ENCODE assay signal across 2 cellular contexts in genomic region chr4:183171484-183172267, GRCh38.
TF ChIP-seq lines count a peak whose summit lies in the region.

No MANE protein-coding gene starts in this region.

TF ChIP-seq in H1, 55 proteins besides CTCF, POLR2A, EP300 and RAD21:
- TF ChIP-seq HDAC6 (IDR thresholded peaks at IDR 0.05; ENCODE audit: low read depth, low read length), result no peak
- no peak for TF ChIP-seq SIX5 (IDR thresholded peaks at IDR 0.05; ENCODE audit: low read depth, low read length)
- TF ChIP-seq KDM4A (IDR thresholded peaks at IDR 0.05; ENCODE audit: low read depth, low read length, severe bottlenecking), result no peak
- no peak for TF ChIP-seq PHF8 (conservative IDR thresholded peaks at IDR 0.05; ENCODE audit: low read depth, low read length)
- TF ChIP-seq BCL11A (IDR thresholded peaks at IDR 0.05; ENCODE audit: low read depth in 2 of 2, low read length in 2 of 2), result no peak
- no peak for TF ChIP-seq NANOG (IDR thresholded peaks at IDR 0.05; ENCODE audit: insufficient read depth, low read depth, low read length, poor library complexity, severe bottlenecking)
- TF ChIP-seq RFX5 (IDR thresholded peaks at IDR 0.05; ENCODE audit: borderline replicate concordance, low read depth, low read length), result no peak
- no peak for TF ChIP-seq TAF1 (IDR thresholded peaks at IDR 0.05; ENCODE audit: low read depth, low read length)
- TF ChIP-seq TCF12 (IDR thresholded peaks at IDR 0.05; ENCODE audit: low read depth, low read length), result no peak
- TF ChIP-seq SP1 (IDR thresholded peaks at IDR 0.05; ENCODE audit: low read depth, low read length), result no peak
- TF ChIP-seq SIRT6 (IDR thresholded peaks at IDR 0.05; ENCODE audit: low read length), result no peak
- no peak for TF ChIP-seq TEAD4 (IDR thresholded peaks at IDR 0.05; ENCODE audit: low read depth, low read length)
- no peak for TF ChIP-seq FOSL1 (IDR thresholded peaks at IDR 0.05; ENCODE audit: insufficient read depth, low read depth, low read length)
- no peak for TF ChIP-seq KDM1A (IDR thresholded peaks at IDR 0.05; ENCODE audit: borderline replicate concordance, low read length)
- no peak for TF ChIP-seq ASH2L (IDR thresholded peaks at IDR 0.05; ENCODE audit: low read length)
- no peak for TF ChIP-seq BACH1 (IDR thresholded peaks at IDR 0.05; ENCODE audit: low read length)
- no peak for TF ChIP-seq RBBP5 (IDR thresholded peaks at IDR 0.05; ENCODE audit: borderline replicate concordance, low read depth, low read length)
- TF ChIP-seq ZNF274 (IDR thresholded peaks at IDR 0.05; ENCODE audit: borderline replicate concordance, extremely low read depth, low read length), result no peak

TF ChIP-seq in liver, 16 proteins besides CTCF, POLR2A, EP300 and RAD21:
- TF ChIP-seq, protein P1, sequence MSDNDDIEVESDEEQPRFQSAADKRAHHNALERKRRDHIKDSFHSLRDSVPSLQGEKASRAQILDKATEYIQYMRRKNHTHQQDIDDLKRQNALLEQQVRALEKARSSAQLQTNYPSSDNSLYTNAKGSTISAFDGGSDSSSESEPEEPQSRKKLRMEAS (IDR thresholded peaks at IDR 0.05), result peak; percentile 32
- TF ChIP-seq GABPA (IDR thresholded peaks at IDR 0.05 in 1 of 2, conservative IDR thresholded peaks at IDR 0.05 in 1 of 2), result no peak
- no peak for TF ChIP-seq HNF4G (IDR thresholded peaks at IDR 0.05)
- TF ChIP-seq SP1 (IDR thresholded peaks at IDR 0.05), result peak; percentile 67
- peak; percentile 15 for TF ChIP-seq ATF3 (IDR thresholded peaks at IDR 0.05)
- TF ChIP-seq NR2F2 (IDR thresholded peaks at IDR 0.05), result no peak
- no peak for TF ChIP-seq TAF1 (conservative IDR thresholded peaks at IDR 0.05)
- peak; percentile 61 for TF ChIP-seq YY1 (IDR thresholded peaks at IDR 0.05)
- TF ChIP-seq REST (IDR thresholded peaks at IDR 0.05), result no peak
- peak; percentile 54 to 55 for TF ChIP-seq HNF4A (conservative IDR thresholded peaks at IDR 0.05)
- peak; percentile 34 to 54 for TF ChIP-seq RXRA (IDR thresholded peaks at IDR 0.05)
- peak; percentile 85 for TF ChIP-seq FOXA2 (IDR thresholded peaks at IDR 0.05)
- no peak for TF ChIP-seq ZBTB33 (IDR thresholded peaks at IDR 0.05)
- peak; percentile 51 for TF ChIP-seq FOXA1 (IDR thresholded peaks at IDR 0.05)
- TF ChIP-seq EGR1 (IDR thresholded peaks at IDR 0.05; ENCODE audit: low read depth in 2 of 2), result peak in 1 of 2 donors; percentile 59
- TF ChIP-seq JUND (IDR thresholded peaks at IDR 0.05), result peak; percentile 46 to 47
